Comparison of ENCODE assay signal across 8 cellular contexts in the genomic region with DNA sequence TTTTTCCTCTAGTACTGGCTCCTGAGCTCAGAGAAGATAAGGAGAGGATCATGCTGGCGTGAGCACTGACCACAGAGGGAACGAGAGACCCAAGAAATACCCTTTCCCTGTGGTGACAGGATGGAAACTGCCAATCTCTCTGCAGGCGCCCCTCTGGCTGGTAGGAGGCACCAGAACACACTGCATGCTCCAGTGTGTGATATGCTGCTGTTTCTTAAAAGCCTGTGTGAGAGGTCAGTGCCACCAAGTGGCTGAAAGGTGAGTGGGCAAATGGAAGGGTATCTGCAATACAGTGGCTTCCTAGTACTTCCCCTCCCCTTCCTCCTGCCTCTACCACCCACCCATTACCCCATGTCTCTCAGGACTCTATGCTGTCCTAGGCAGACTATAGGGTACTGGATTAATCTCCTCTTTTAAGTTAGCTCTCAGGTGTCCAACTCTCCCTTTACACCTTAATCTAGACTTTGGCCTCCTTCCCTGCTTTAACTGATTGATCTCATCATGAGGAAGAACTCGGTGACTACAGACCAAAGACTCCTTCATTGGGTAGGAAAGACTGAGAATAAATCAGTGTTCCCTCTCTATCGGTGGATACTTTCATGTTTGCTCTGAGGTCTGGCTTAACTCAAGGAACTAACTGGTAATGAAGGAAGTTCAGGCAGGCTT.
DNase-seq lines count a peak whose midpoint lies in the region; ATAC-seq and TF ChIP-seq lines count a peak whose summit lies in the region.

No MANE protein-coding gene starts in this region.

- intact Hi-C loops in mammary epithelial cell (cut with micrococcal nuclease): loop anchor here (1.0 to 5.0 kb wide), 3 partner anchors 438 to 750 kb away; no protein-coding TSS in a partner anchor

- H3K9ac ChIP-seq in mammary epithelial cell (ENCODE audit: insufficient read depth, low read length) (no peak overlapping the region), mesenchymal stem cell (ENCODE audit: low read length) (no peak overlapping the region)

- H4K91ac ChIP-seq in mesenchymal stem cell (ENCODE audit: low read length): no peak overlapping the region

- peak; percentile 83 for ATAC-seq in HG03108 (IDR thresholded peaks at IDR 0.05; ENCODE audit: unreplicated experiment)

- H3K4me2 ChIP-seq in mammary epithelial cell (ENCODE audit: insufficient read depth, low read depth, low read length): no peak overlapping the region
- H3K4me2 ChIP-seq in mesenchymal stem cell (ENCODE audit: low read length, poor library complexity, severe bottlenecking): no peak overlapping the region

- in situ Hi-C loops in mammary epithelial cell (cut with MboI; ENCODE audit: low sequenced_read_pairs in 2 of 2): no loop called here

- H3K27ac ChIP-seq in mammary epithelial cell (ENCODE audit: insufficient read depth, low read depth, low read length) (no peak overlapping the region), mesenchymal stem cell (ENCODE audit: low read length, poor library complexity, severe bottlenecking) (no peak overlapping the region)

- no peak overlapping the region for H3K4ac ChIP-seq in mesenchymal stem cell (ENCODE audit: low read depth in 1 of 2, low read length in 2 of 2)

- H3K4me3 ChIP-seq in mammary epithelial cell (replicated peaks in 1 of 3; ENCODE audit: insufficient read depth in 1 of 3, low read depth in 2 of 3, low read length in 3 of 3): no peak overlapping the region
- no peak overlapping the region for H3K4me3 ChIP-seq in mesenchymal stem cell (ENCODE audit: insufficient read depth in 1 of 2, low read depth in 1 of 2, low read length in 2 of 2)

- no peak overlapping the region for H2AFZ ChIP-seq in mammary epithelial cell (ENCODE audit: low read depth, low read length)
- no peak overlapping the region for H2AFZ ChIP-seq in mesenchymal stem cell (ENCODE audit: low read depth, low read length)

- H2AK5ac ChIP-seq in mesenchymal stem cell (ENCODE audit: low read length, severe bottlenecking): no peak overlapping the region

- H4K8ac ChIP-seq in mesenchymal stem cell (ENCODE audit: low read length): no peak overlapping the region

- no peak overlapping the region for H2BK120ac ChIP-seq in mesenchymal stem cell (ENCODE audit: low read depth, low read length)

- H3K9me3 ChIP-seq in mammary epithelial cell (replicated peaks; ENCODE audit: insufficient read depth, low read length) (no peaks in the 10 kb centered on the region), mesenchymal stem cell (ENCODE audit: control insufficient read depth, low read length) (no peaks in the 10 kb centered on the region)

- H4K20me1 ChIP-seq in mammary epithelial cell (ENCODE audit: insufficient read depth, low read length): no peaks in the 10 kb centered on the region

- no peaks in the 10 kb centered on the region for H3K79me1 ChIP-seq in mesenchymal stem cell (replicated peaks; ENCODE audit: low read length, poor library complexity, severe bottlenecking)

- CTCF ChIA-PET in mammary epithelial cell (lab: Charles Lee; ENCODE audit: low non-redundant PET): no interaction called here

- no peaks in the 10 kb centered on the region for H3K79me2 ChIP-seq in mammary epithelial cell (ENCODE audit: insufficient read depth, low read length)

- no peak overlapping the region for H3K18ac ChIP-seq in mesenchymal stem cell (ENCODE audit: low read depth in 1 of 2, low read length in 2 of 2)

- no peak overlapping the region for H2BK5ac ChIP-seq in mesenchymal stem cell (ENCODE audit: low read depth, low read length, poor library complexity, severe bottlenecking)

- no peak overlapping the region for H3K14ac ChIP-seq in mesenchymal stem cell (ENCODE audit: low read length in 2 of 2)

- H3K23ac ChIP-seq in mesenchymal stem cell (ENCODE audit: low read length in 2 of 2): no peak overlapping the region

- TF ChIP-seq CTCF in mammary epithelial cell (conservative IDR thresholded peaks at IDR 0.05 in 1 of 2, IDR thresholded peaks at IDR 0.05 in 1 of 2; ENCODE audit: extremely low read depth in 1 of 2, insufficient read depth in 1 of 2, low read depth in 1 of 2, low read length in 2 of 2): peak; percentile 16 to 62

- H2BK12ac ChIP-seq in mesenchymal stem cell (ENCODE audit: low read length in 2 of 2): no peak overlapping the region

- DNase-seq in DMS53 (lab: John Stamatoyannopoulos, UW): peak; percentile 89
- DNase-seq in GM19240 (ENCODE audit: insufficient read length, low spot score): peak; percentile 6
- DNase-seq in NCI-H446 treated with DMSO at 0.1 percent for 48 hours (lab: John Stamatoyannopoulos, UW): peak; percentile 38
- peak; percentile 19 for DNase-seq in mammary epithelial cell
- peak; percentile 17 for DNase-seq in mesenchymal stem cell
- no peak for DNase-seq in NOMO-1 treated with dmso at 0.1 percent for 144 hours (lab: John Stamatoyannopoulos, UW; ENCODE audit: unreplicated experiment)
- no peak for DNase-seq in DMS114 treated with DMSO at 0.1 percent for 48 hours (lab: John Stamatoyannopoulos, UW; ENCODE audit: unreplicated experiment)

- no peak overlapping the region for H2BK15ac ChIP-seq in mesenchymal stem cell (ENCODE audit: low read depth, poor library complexity, severe bottlenecking)

- 64% methylated on average over 5 of the region's 5 CpGs for WGBS in mammary epithelial cell (ENCODE audit: low coverage, missing lambda C conversion rate)
- 51% methylated on average over 5 of the region's 5 CpGs for WGBS in mesenchymal stem cell

- H3K36me3 ChIP-seq in mammary epithelial cell (ENCODE audit: insufficient read depth, low read length) (no peaks in the 10 kb centered on the region), mesenchymal stem cell (ENCODE audit: control insufficient read depth in 1 of 2, insufficient read depth in 2 of 2, low read depth in 1 of 2, low read length in 2 of 2) (no peaks in the 10 kb centered on the region)

- H3K4me1 ChIP-seq in mammary epithelial cell (ENCODE audit: insufficient read depth, low read length) (no peaks in the 10 kb centered on the region), mesenchymal stem cell (ENCODE audit: control insufficient read depth, insufficient read depth, low read depth, low read length) (no peaks in the 10 kb centered on the region)

- no TSS peak for BruUV-seq in mammary epithelial cell (replicated peaks; lab: Mats Ljungman, UMichigan)

- H3K27me3 ChIP-seq in mammary epithelial cell (ENCODE audit: insufficient read depth, low read length) (no peaks in the 10 kb centered on the region), mesenchymal stem cell (ENCODE audit: control insufficient read depth in 1 of 2, insufficient read depth in 1 of 2, low read length in 2 of 2) (no peaks in the 10 kb centered on the region)

- dilution Hi-C loops in mammary epithelial cell (cut with HindIII; ENCODE audit: low sequenced_read_pairs): no loop called here

Comparison
In these comparisons a context has a peak if more than half of its experiments do, and no peak if none do; other contexts are left out.
1. DNase-seq: peak in DMS53 (single experiment), GM19240 (single experiment), NCI-H446 treated with DMSO at 0.1 percent for 48 hours (single experiment), mammary epithelial cell (single experiment) and mesenchymal stem cell (single experiment); none in NOMO-1 treated with dmso at 0.1 percent for 144 hours (single experiment) and DMS114 treated with DMSO at 0.1 percent for 48 hours (single experiment).